16 cellular contexts compared by ENCODE assay signal in genomic region chr11:68013611-68014156, GRCh38. TPM values are rescaled to one million over a fixed set of nuclear protein-coding genes. Genes with fewer than 3 reads are reported as not detected.
DNase-seq lines count a peak whose midpoint lies in the region; ATAC-seq, FAIRE-seq and TF ChIP-seq lines count a peak whose summit lies in the region.
"Had no signal": no experiment of that assay in that cellular context is flagged by ENCODE, and none has a peak within 500 bp of the region (broad histone marks: within the 10 kb centered on the region; RNA-seq: fewer than 3 reads in every experiment).

No MANE protein-coding gene starts in this region.

- CTCF ChIA-PET in IMR-90 (lab: Yijun Ruan, JAX) = no interaction called here

- peaks cover 4% of the 10 kb centered on the region for H3K27me3 Mint-ChIP-seq in astrocyte (ENCODE audit: low read depth, unreplicated experiment)

- FAIRE-seq in astrocyte (lab: Jason Lieb, UNC) (no peak), small intestine (lab: Jason Lieb, UNC) (no peak)
- FAIRE-seq: GM18507, islet of Langerhans had no signal

- H3K27me3 ChIP-seq in IMR-90 (ENCODE audit: control insufficient read depth, insufficient read depth, low read length) (no peaks in the 10 kb centered on the region), astrocyte (ENCODE audit: insufficient read depth, low read length) (no peaks in the 10 kb centered on the region), layer of hippocampus (ENCODE audit: control insufficient read depth, insufficient read depth, low read length) (no peaks in the 10 kb centered on the region), small intestine (ENCODE audit: control insufficient read depth in 2 of 2, insufficient read depth in 2 of 2, low read length in 2 of 2) (no peaks in the 10 kb centered on the region), foreskin keratinocyte (no peaks in the 10 kb centered on the region)
- H3K27me3 ChIP-seq: gastrocnemius medialis had no signal

- no peak overlapping the region for H3K4me3 ChIP-seq in IMR-90 (ENCODE audit: insufficient read depth, low read depth, low read length)
- H3K4me3 ChIP-seq in astrocyte (ENCODE audit: insufficient read depth, low read depth, low read length) = peak overlapping the region; percentile 18
- H3K4me3 ChIP-seq in small intestine (ENCODE audit: low read depth in 1 of 2, low read length in 2 of 2) = no peak overlapping the region
- H3K4me3 ChIP-seq: gastrocnemius medialis had no signal

- in situ Hi-C loops in IMR-90 (cut with MboI; ENCODE audit: low sequenced_read_pairs) = no loop called here

- peak overlapping the region; percentile 92 for H2BK5ac ChIP-seq in IMR-90 (ENCODE audit: low read depth, low read length, poor library complexity, severe bottlenecking)

- no peak for TF ChIP-seq RAD21 in IMR-90 (IDR thresholded peaks at IDR 0.05; ENCODE audit: low read length)

- H3K4me2 ChIP-seq in IMR-90 (ENCODE audit: low read depth, low read length) = peak overlapping the region; percentile 44
- H3K4me2 ChIP-seq in astrocyte (ENCODE audit: low read length) = peak overlapping the region; percentile 70

- H2AK5ac ChIP-seq in IMR-90 (ENCODE audit: low read depth, low read length) = peak overlapping the region; percentile 95

- H3K4me1 Mint-ChIP-seq in astrocyte (ENCODE audit: low read depth, unreplicated experiment) = peaks cover 21% of the 10 kb centered on the region

- TF ChIP-seq POLR2A in IMR-90 (IDR thresholded peaks at IDR 0.05; ENCODE audit: low read depth, low read length) = no peak

- H3K27ac ChIP-seq in IMR-90 (ENCODE audit: insufficient read depth, low read length) = peak overlapping the region; percentile 78
- H3K27ac ChIP-seq in astrocyte (ENCODE audit: low read depth, low read length) = peak overlapping the region; percentile 96
- H3K27ac ChIP-seq in layer of hippocampus (ENCODE audit: low read depth, low read length) = peak overlapping the region; percentile 52
- peak overlapping the region; percentile 89 for H3K27ac ChIP-seq in small intestine (ENCODE audit: low read depth in 1 of 2, low read length in 1 of 2)
- H3K27ac ChIP-seq in foreskin keratinocyte = no peak overlapping the region
- H3K27ac ChIP-seq: gastrocnemius medialis had no signal

- H3K56ac ChIP-seq in IMR-90 (ENCODE audit: extremely low read depth, insufficient read depth, low read length) = peak overlapping the region; percentile 55

- H3K36me3 Mint-ChIP-seq in astrocyte (ENCODE audit: low read depth, unreplicated experiment) = peaks cover 2% of the 10 kb centered on the region

- H4K20me1 ChIP-seq in IMR-90 (ENCODE audit: insufficient read depth, low read length) (no peaks in the 10 kb centered on the region), astrocyte (ENCODE audit: insufficient read depth, low read length) (no peaks in the 10 kb centered on the region)

- peak overlapping the region; percentile 37 to 88 for H4K8ac ChIP-seq in IMR-90 (ENCODE audit: low read depth in 2 of 2, low read length in 2 of 2)

- H3K9me1 ChIP-seq in IMR-90 (ENCODE audit: insufficient read depth, low read length) = peaks cover 35% of the 10 kb centered on the region

- peak overlapping the region; percentile 78 for H3K14ac ChIP-seq in IMR-90 (replicated peaks; ENCODE audit: low read depth, low read length)

- H2BK120ac ChIP-seq in IMR-90 (ENCODE audit: low read depth, low read length) = peak overlapping the region; percentile 93

- H2AK9ac ChIP-seq in IMR-90 (replicated peaks; ENCODE audit: low read depth, low read length, poor library complexity) = peak overlapping the region; percentile 100

- no peaks in the 10 kb centered on the region for H3K9me3 Mint-ChIP-seq in astrocyte (ENCODE audit: unreplicated experiment)
- H3K9me3 Mint-ChIP-seq: T-helper 1 cell treated with Interleukin-12 subunit alpha and Interleukin-12 subunit beta and Interleukin-4 antibody, amounts not matched to agents 30 μg/mL and 1 μg/mL, for 36 hours had no signal

- H3K9me3 ChIP-seq in IMR-90 (ENCODE audit: control insufficient read depth, insufficient read depth, low read length) (no peaks in the 10 kb centered on the region), astrocyte (ENCODE audit: insufficient read depth, low read depth, low read length) (no peaks in the 10 kb centered on the region), small intestine (ENCODE audit: control insufficient read depth, low read depth) (no peaks in the 10 kb centered on the region)
- H3K9me3 ChIP-seq: gastrocnemius medialis had no signal

- H3K27ac Mint-ChIP-seq in astrocyte (ENCODE audit: unreplicated experiment) = peak overlapping the region; percentile 94
- H3K27ac Mint-ChIP-seq: T-helper 1 cell treated with Interleukin-12 subunit alpha and Interleukin-12 subunit beta and Interleukin-4 antibody, amounts not matched to agents 30 μg/mL and 1 μg/mL, for 36 hours had no signal

- H3K18ac ChIP-seq in IMR-90 (ENCODE audit: low read depth, low read length) = peak overlapping the region; percentile 70

- peaks cover 23 to 45% of the 10 kb centered on the region in 2 experiments; a peak in 3 of 4 replicates for H3K79me1 ChIP-seq in IMR-90 (ENCODE audit: low read depth in 1 of 2, low read length in 2 of 2)

- H3K9ac ChIP-seq in IMR-90 (ENCODE audit: low read depth, low read length) (peak overlapping the region; percentile 1; the same call in 1 of the 2 replicates), astrocyte (ENCODE audit: low read length) (peak overlapping the region; percentile 78)

- peak overlapping the region; percentile 50 for H3K4me3 Mint-ChIP-seq in astrocyte (ENCODE audit: unreplicated experiment)
- H3K4me3 Mint-ChIP-seq: T-helper 1 cell treated with Interleukin-12 subunit alpha and Interleukin-12 subunit beta and Interleukin-4 antibody, amounts not matched to agents 30 μg/mL and 1 μg/mL, for 36 hours had no signal

- ATAC-seq in IMR-90 (ENCODE audit: low read depth) = no peak
- no peak for ATAC-seq in HG03521 (IDR thresholded peaks at IDR 0.05; ENCODE audit: unreplicated experiment)
- ATAC-seq in foreskin keratinocyte = no peak
- ATAC-seq in GM21737 (IDR thresholded peaks at IDR 0.05; ENCODE audit: unreplicated experiment) = no peak
- ATAC-seq: gastrocnemius medialis had no signal

- peak overlapping the region; percentile 70; the same call in 1 of the 2 replicates for H3K23ac ChIP-seq in IMR-90 (ENCODE audit: low read depth, low read length)

- H4K91ac ChIP-seq in IMR-90 (ENCODE audit: insufficient read depth, low read depth, low read length) = peak overlapping the region; percentile 93

- POLR2A ChIA-PET in IMR-90 (lab: Charles Lee; ENCODE audit: unreplicated experiment) = interaction anchor here (0.6 kb wide), 1 partner anchor 18 kb away, joined by 3 read pairs; no protein-coding TSS in a partner anchor

- no peaks in the 10 kb centered on the region for H3K36me3 ChIP-seq in IMR-90 (ENCODE audit: control insufficient read depth, insufficient read depth, low read length)
- H3K36me3 ChIP-seq in astrocyte (ENCODE audit: insufficient read depth, low read length) = no peaks in the 10 kb centered on the region
- H3K36me3 ChIP-seq in small intestine (ENCODE audit: control insufficient read depth in 2 of 2, insufficient read depth in 2 of 2, low read length in 2 of 2) = no peaks in the 10 kb centered on the region
- H3K36me3 ChIP-seq: gastrocnemius medialis had no signal

- H3K79me2 ChIP-seq in astrocyte (ENCODE audit: insufficient read depth, low read length) = peaks cover 16% of the 10 kb centered on the region

- TF ChIP-seq CTCF in IMR-90 (conservative IDR thresholded peaks at IDR 0.05; ENCODE audit: low read depth, low read length) (no peak), astrocyte (IDR thresholded peaks at IDR 0.05; ENCODE audit: insufficient read depth, low read depth, low read length) (no peak), foreskin keratinocyte (conservative IDR thresholded peaks at IDR 0.05) (no peak)

- H2BK20ac ChIP-seq in IMR-90 (ENCODE audit: low read depth, low read length) = peak overlapping the region; percentile 93

- peak overlapping the region; percentile 77 for H4K5ac ChIP-seq in IMR-90 (ENCODE audit: low read depth, low read length)

- peak overlapping the region; percentile 91; the same call in 2 of the 3 replicates for H2BK15ac ChIP-seq in IMR-90 (ENCODE audit: low read depth, low read length)

- peak overlapping the region; percentile 96 for H3K4ac ChIP-seq in IMR-90 (ENCODE audit: low read depth, low read length)

- intact Hi-C loops in IMR-90 (cut with micrococcal nuclease) = loop anchor here (5.0 kb wide), 2 partner anchors 104 to 194 kb away; no protein-coding TSS in a partner anchor

- H3K4me1 ChIP-seq in IMR-90 (ENCODE audit: control insufficient read depth, insufficient read depth, low read length) (peaks cover 47% of the 10 kb centered on the region), astrocyte (ENCODE audit: insufficient read depth, low read length) (peaks cover 58% of the 10 kb centered on the region), small intestine (ENCODE audit: control insufficient read depth in 2 of 2, insufficient read depth in 1 of 2, low read depth in 1 of 2, low read length in 1 of 2) (peaks cover 0 to 3% of the 10 kb centered on the region in 2 donors), foreskin keratinocyte (peaks cover 5% of the 10 kb centered on the region)

- BruUV-seq in IMR-90 (replicated peaks; lab: Mats Ljungman, UMichigan) = no TSS peak

- dilution Hi-C loops in IMR-90 (cut with HindIII; ENCODE audit: low sequenced_read_pairs, unreplicated experiment) = no loop called here

- 92% methylated on average over 7 of the region's 14 CpGs; no CpG with 5 or more reads in 1 of the 2 experiments for WGBS in IMR-90 (ENCODE audit: extremely low coverage in 2 of 2, insufficient read length in 1 of 2), 2 experiments
- WGBS in small intestine, 3 donors = 90 to 93% (median 91%) methylated on average over 14 of the region's 14 CpGs

- no peak for DNase-seq in IMR-90
- no peak for DNase-seq in astrocyte (ENCODE audit: low read depth)
- DNase-seq in small intestine = no peak
- DNase-seq in foreskin keratinocyte = no peak
- DNase-seq in NCI-H82 treated with DMSO at 0.1 percent for 48 hours (lab: John Stamatoyannopoulos, UW; ENCODE audit: unreplicated experiment) = no peak
- DNase-seq: activated CD4-positive, alpha-beta T cell treated with anti-CD3 and anti-CD28 coated beads for 4 hours; cerebellar nuclear complex; gastrocnemius medialis; KG1; NCI-H1694 had no signal

- peak overlapping the region; percentile 80 for H2AFZ ChIP-seq in IMR-90 (replicated peaks; ENCODE audit: low read length, poor library complexity)
- no peak overlapping the region for H2AFZ ChIP-seq in astrocyte (ENCODE audit: low read depth, low read length)

RNA-seq across cellular contexts. Expression of gene ALDH3B1, which starts 3.6 kb away (rescaled TPM):
- total RNA-seq in IMR-90 (2012; rRNA removed) (11.8 and 11.9 TPM in 2 replicates), astrocyte (1.1 and 1.3 TPM in 2 replicates), foreskin keratinocyte (not detected in 2 replicates)
- polyA plus RNA-seq in IMR-90 (2012; rRNA removed) (22.8 and 28.5 TPM in 2 replicates), small intestine (10 to 100 TPM; 14.4 to 25.1 (median 18.1) TPM), foreskin keratinocyte (0.03 TPM in 1 of 2 replicates, not detected in the other)
- 18.0 and 34.9 TPM in 2 replicates for polyA plus RNA-seq in IMR-90 (2012; cell fraction: cytosol; rRNA removed)
- polyA plus RNA-seq in IMR-90 (2012; cell fraction: nucleus; rRNA removed; ENCODE audit: low replicate concordance) = 29.6 and 66.4 TPM in 2 replicates

RNA-seq across cellular contexts. Expression of gene UNC93B1, which starts 9.8 kb away (rescaled TPM):
- total RNA-seq in IMR-90 (2012; rRNA removed) = 10.6 and 10.9 TPM in 2 replicates
- 18.8 and 19.2 TPM in 2 replicates for polyA plus RNA-seq in IMR-90 (2012; rRNA removed)
- polyA plus RNA-seq in IMR-90 (2012; cell fraction: cytosol; rRNA removed) = 10.1 and 28.4 TPM in 2 replicates
- 48.5 and 108 TPM in 2 replicates for polyA plus RNA-seq in IMR-90 (2012; cell fraction: nucleus; rRNA removed; ENCODE audit: low replicate concordance)
- 37.3 and 39.6 TPM in 2 replicates for total RNA-seq in astrocyte
- 10 to 100 TPM; 37.9 to 82.1 (median 45.0) TPM for polyA plus RNA-seq in small intestine
- 14.8 and 16.3 TPM in 2 replicates for total RNA-seq in foreskin keratinocyte
- polyA plus RNA-seq in foreskin keratinocyte = 14.8 and 15.3 TPM in 2 replicates

RNA-seq across cellular contexts. Expression of gene NDUFS8, which starts 16.8 kb away (rescaled TPM):
- total RNA-seq in IMR-90 (2012; rRNA removed) (80.0 and 85.9 TPM in 2 replicates), astrocyte (159 and 170 TPM in 2 replicates), foreskin keratinocyte (149 and 157 TPM in 2 replicates)
- polyA plus RNA-seq in IMR-90 (2012; rRNA removed) (131 and 165 TPM in 2 replicates), small intestine (100 to 1,000 TPM; 203 to 290 (median 204) TPM), foreskin keratinocyte (188 and 220 TPM in 2 replicates)
- 305 and 345 TPM in 2 replicates for polyA plus RNA-seq in IMR-90 (2012; cell fraction: cytosol; rRNA removed)
- polyA plus RNA-seq in IMR-90 (2012; cell fraction: nucleus; rRNA removed; ENCODE audit: low replicate concordance) = 87.1 and 239 TPM in 2 replicates

RNA-seq across cellular contexts. Expression of gene TCIRG1, which starts 25.1 kb away (rescaled TPM):
- 25.3 and 30.8 TPM in 2 replicates for total RNA-seq in IMR-90 (2012; rRNA removed)
- 117 and 148 TPM in 2 replicates for polyA plus RNA-seq in IMR-90 (2012; rRNA removed)
- polyA plus RNA-seq in IMR-90 (2012; cell fraction: cytosol; rRNA removed) = 31.2 and 68.1 TPM in 2 replicates
- 905 and 2,934 TPM in 2 replicates for polyA plus RNA-seq in IMR-90 (2012; cell fraction: nucleus; rRNA removed; ENCODE audit: low replicate concordance)
- total RNA-seq in astrocyte = 55.1 and 56.5 TPM in 2 replicates
- polyA plus RNA-seq in small intestine = 100 to 1,000 TPM; 205 to 437 (median 365) TPM
- 36.7 and 46.0 TPM in 2 replicates for total RNA-seq in foreskin keratinocyte
- polyA plus RNA-seq in foreskin keratinocyte = 43.5 and 57.1 TPM in 2 replicates
